Comparison of ENCODE assay signal across 31 cellular contexts in the genomic region with DNA sequence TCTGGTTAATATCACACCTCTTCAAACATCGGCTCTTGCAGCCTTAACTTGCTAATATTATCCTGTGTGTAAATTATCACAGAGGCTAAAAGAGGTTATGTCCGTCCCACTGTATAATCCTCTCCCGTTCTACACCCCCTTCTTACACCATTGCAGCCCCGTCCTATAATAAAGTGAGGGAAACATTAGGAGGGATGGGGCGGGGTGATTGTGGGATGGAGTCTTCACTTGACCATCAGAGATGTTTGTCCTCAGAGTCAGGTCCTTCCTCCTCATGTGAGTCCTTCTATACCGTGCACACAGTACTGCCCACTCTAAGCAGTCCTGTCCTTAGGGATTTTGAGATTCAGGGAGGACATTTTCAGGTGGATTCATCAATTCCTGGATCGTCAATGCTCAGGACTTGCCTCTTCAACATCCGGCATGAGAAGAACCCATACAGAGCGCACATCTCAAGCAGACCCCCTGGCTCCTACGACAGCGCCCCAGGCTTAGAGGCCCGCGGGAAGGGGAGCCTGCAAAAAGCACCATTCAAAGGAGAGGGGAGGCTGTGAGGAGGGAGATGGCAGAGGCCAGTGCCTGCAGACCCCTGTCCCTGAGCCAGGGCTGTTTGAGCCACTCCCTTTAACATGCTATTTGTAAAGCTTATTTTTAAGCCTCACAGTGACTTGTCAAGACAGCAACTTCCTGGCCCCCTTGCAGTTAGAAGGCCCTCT. TPM values are rescaled to one million over a fixed set of nuclear protein-coding genes. Genes with fewer than 3 reads are reported as not detected.
"Had no signal": no experiment of that assay in that cellular context is flagged by ENCODE, and none has a peak within 500 bp of the region (broad histone marks: within the 10 kb centered on the region; RNA-seq: fewer than 3 reads in every experiment).

No MANE protein-coding gene starts in this region.

- H3K36me3 ChIP-seq: heart right ventricle, lower lobe of right lung, right lobe of liver, tibial nerve, uterus had no signal

- H3K4me1 ChIP-seq: heart right ventricle, lower lobe of right lung, parathyroid adenoma, right lobe of liver, tibial nerve, uterus had no signal

- H3K4me3 Mint-ChIP-seq: naive thymus-derived CD8-positive, alpha-beta T cell; nephron; stimulated activated memory B cell treated with anti-CD40 and anti-IgM and Interleukin-4, amounts not matched to agents 10 μg/mL and 1 μg/mL and 100 μg/mL, for 72 hours; stimulated activated naive CD8-positive, alpha-beta T cell treated with anti-CD3 and anti-CD28 coated beads, Interleukin-15, amount 100 ng/mL, for 72 hours; type B pancreatic cell had no signal

- H3K4me1 Mint-ChIP-seq: naive thymus-derived CD8-positive, alpha-beta T cell; nephron; stimulated activated memory B cell treated with anti-CD40 and anti-IgM and Interleukin-4, amounts not matched to agents 10 μg/mL and 1 μg/mL and 100 μg/mL, for 72 hours; stimulated activated naive CD8-positive, alpha-beta T cell treated with anti-CD3 and anti-CD28 coated beads, Interleukin-15, amount 100 ng/mL, for 72 hours had no signal

- H3K36me3 Mint-ChIP-seq: naive thymus-derived CD8-positive, alpha-beta T cell; stimulated activated memory B cell treated with anti-CD40 and anti-IgM and Interleukin-4, amounts not matched to agents 10 μg/mL and 1 μg/mL and 100 μg/mL, for 72 hours; type B pancreatic cell had no signal

- H3K9me3 ChIP-seq: psoas muscle, right lobe of liver, uterus had no signal

- H3K4me3 ChIP-seq: heart right ventricle, hepatocyte, lower lobe of right lung, psoas muscle, right lobe of liver, smooth muscle cell, tibial nerve, uterus had no signal

- H3K27ac Mint-ChIP-seq: nephron; stimulated activated memory B cell treated with anti-CD40 and anti-IgM and Interleukin-4, amounts not matched to agents 10 μg/mL and 1 μg/mL and 100 μg/mL, for 72 hours; stimulated activated naive CD8-positive, alpha-beta T cell treated with anti-CD3 and anti-CD28 coated beads, Interleukin-15, amount 100 ng/mL, for 72 hours; type B pancreatic cell had no signal

- H3K9me3 Mint-ChIP-seq: stimulated activated memory B cell treated with anti-CD40 and anti-IgM and Interleukin-4, amounts not matched to agents 10 μg/mL and 1 μg/mL and 100 μg/mL, for 72 hours; type B pancreatic cell had no signal

- H3K27me3 ChIP-seq: heart right ventricle, hepatocyte, right lobe of liver, uterus had no signal

- DNase-seq: heart right ventricle; islet precursor cell; lower lobe of right lung; mammary epithelial cell; mesenchymal stem cell; naive thymus-derived CD8-positive, alpha-beta T cell; nucleus accumbens; psoas muscle; right lobe of liver; stimulated activated CD4-positive, alpha-beta T cell treated with anti-CD3 and anti-CD28 coated beads, Interleukin-1b, Interleukin-23, amount 100 ng/mL, for 48 hours; stimulated activated CD4-positive, alpha-beta T cell treated with anti-CD3 and anti-CD28 coated beads, Interleukin-2, amount 100 ng/mL, for 48 hours; stimulated activated CD4-positive, alpha-beta T cell treated with anti-CD3 and anti-CD28 coated beads, Interleukin-4, amount 100 ng/mL, for 4 hours; stimulated activated CD8-positive, alpha-beta memory T cell treated with anti-CD3 and anti-CD28 coated beads, Interleukin-4, amount 100 ng/mL, for 48 hours; stimulated activated naive CD4-positive, alpha-beta T cell treated with Interleukin-2 at 50 U/mL for 16 hours; stimulated activated naive CD8-positive, alpha-beta T cell treated with anti-CD3 and anti-CD28 coated beads, Interleukin-15, amount 100 ng/mL, for 72 hours; substantia nigra; uterus had no signal

- H3K27ac ChIP-seq: heart right ventricle, hepatocyte, lower lobe of right lung, parathyroid adenoma, psoas muscle, right lobe of liver, tibial nerve, uterus had no signal

RNA-seq across cellular contexts. Expression of a gene that starts 42.8 kb away (rescaled TPM):
- total RNA-seq: hepatocyte; kidney epithelial cell; liver; lower lobe of right lung; mammary epithelial cell; mucosa of gallbladder; naive thymus-derived CD8-positive, alpha-beta T cell; osteoblast; posterior vena cava; right lobe of liver; smooth muscle cell; temporal lobe; tibial nerve; ureter; uterus had no signal
